In genomic region chr10:7563770-7564169, GRCh38 we compare ENCODE assay signal across 17 cellular contexts.
DNase-seq lines count a peak whose midpoint lies in the region; TF ChIP-seq lines count a peak whose summit lies in the region.
"Had no signal": no experiment of that assay in that cellular context is flagged by ENCODE, and none has a peak within 500 bp of the region (broad histone marks: within the 10 kb centered on the region; RNA-seq: fewer than 3 reads in every experiment).

No MANE protein-coding gene starts in this region.

- H3K4me1 ChIP-seq in stomach smooth muscle (ENCODE audit: control insufficient read depth, insufficient read depth, low read length) (peaks cover 28% of the 10 kb centered on the region), breast epithelium (no peaks in the 10 kb centered on the region)
- H3K4me1 ChIP-seq: HAP-1 had no signal

- peak; percentile 63 for DNase-seq in NCI-H1092 (lab: John Stamatoyannopoulos, UW)
- peak in 6 of 10 donors; percentile 14 to 68 (median 54) for DNase-seq in dorsolateral prefrontal cortex
- DNase-seq in midbrain (lab: John Stamatoyannopoulos, UW) = peak; percentile 73
- DNase-seq in SW 1271 (lab: John Stamatoyannopoulos, UW) = no peak
- no peak for DNase-seq in kidney tubule cell (ENCODE audit: low spot score)
- DNase-seq in breast epithelium (ENCODE audit: low spot score in 2 of 2) = no peak
- DNase-seq: activated T-cell treated with anti-CD3 and anti-CD28 coated beads, Interleukin-2, amount 50 U/mL, for 72 hours; brain microvascular endothelial cell; EL; naive thymus-derived CD8-positive, alpha-beta T cell; NCI-H774; PC-9; stimulated activated naive B cell treated with anti-CD40 and anti-IgM and Interleukin-4, amounts not matched to agents 10 μg/mL and 1 μg/mL and 100 μg/mL, for 72 hours; upper lobe of right lung had no signal

- intact Hi-C loops in dorsolateral prefrontal cortex (cut with DNase I) (no loop called here), breast epithelium (cut with DNase I; ENCODE audit: low total_unique reads) (no loop called here)

- no peak overlapping the region for H3K9ac ChIP-seq in stomach smooth muscle (ENCODE audit: low read length in 2 of 2)

- H3K27ac ChIP-seq in dorsolateral prefrontal cortex (peak overlapping the region in 31 of 59 donors; percentile 0 to 62 (median 31)), stomach smooth muscle (ENCODE audit: low read length) (peak overlapping the region; percentile 49), breast epithelium (peak overlapping the region in 1 of 2 donors; percentile 50)
- H3K27ac ChIP-seq: brain microvascular endothelial cell, PC-9, upper lobe of right lung had no signal

- H3K36me3 ChIP-seq in stomach smooth muscle (ENCODE audit: control insufficient read depth in 2 of 2, insufficient read depth in 2 of 2, low read length in 2 of 2) = peaks cover 10 to 11% of the 10 kb centered on the region in 2 donors
- no peaks in the 10 kb centered on the region for H3K36me3 ChIP-seq in breast epithelium
- H3K36me3 ChIP-seq: brain microvascular endothelial cell, HAP-1, upper lobe of right lung had no signal

- no peak for TF ChIP-seq POLR2A in breast epithelium (IDR thresholded peaks at IDR 0.05)

- H3K4me3 ChIP-seq in dorsolateral prefrontal cortex (peak overlapping the region in 1 of 59 donors; percentile 5), stomach smooth muscle (ENCODE audit: low read length in 2 of 2) (no peak overlapping the region), breast epithelium (no peak overlapping the region)
- H3K4me3 ChIP-seq: HAP-1, lung, PC-9, upper lobe of right lung had no signal

- TF ChIP-seq CTCF in dorsolateral prefrontal cortex (IDR thresholded peaks at IDR 0.05 in 54 of 56, conservative IDR thresholded peaks at IDR 0.05 in 2 of 56; ENCODE audit: low read depth in 1 of 56, partially characterized antibody in 56 of 56) (no peak), breast epithelium (IDR thresholded peaks at IDR 0.05) (no peak)

- H3K27me3 ChIP-seq in dorsolateral prefrontal cortex (no peaks in the 10 kb centered on the region), stomach smooth muscle (ENCODE audit: control insufficient read depth in 1 of 2, insufficient read depth in 2 of 2, low read length in 2 of 2) (no peaks in the 10 kb centered on the region), breast epithelium (no peaks in the 10 kb centered on the region)
- H3K27me3 ChIP-seq: upper lobe of right lung had no signal

- H3K9me3 ChIP-seq in stomach smooth muscle (ENCODE audit: control insufficient read depth in 2 of 2, low read length in 2 of 2) (no peaks in the 10 kb centered on the region), breast epithelium (no peaks in the 10 kb centered on the region)
- H3K9me3 ChIP-seq: HAP-1, upper lobe of right lung had no signal

Comparison
In these comparisons a context has a peak if more than half of its experiments do, and no peak if none do; other contexts are left out.
1. DNase-seq: peak in NCI-H1092 (single experiment), dorsolateral prefrontal cortex (6 of 10) and midbrain (single experiment); none in SW 1271 (0 of 2), kidney tubule cell (single experiment) and breast epithelium (0 of 2).